In genomic region chr3:67001086-67001861, GRCh38 we compare ENCODE assay signal across 1 cellular context.
A peak's percentile ranks its signal among the peaks of the same experiment; 100 is the strongest.
TF ChIP-seq lines count a peak whose summit lies in the region.

No MANE protein-coding gene starts in this region.

TF ChIP-seq in GM12878, 131 proteins besides CTCF, POLR2A, EP300 and RAD21 (continued from another document):
- TF ChIP-seq EED (IDR thresholded peaks at IDR 0.05; ENCODE audit: low read depth) (no peak), MTA2 (IDR thresholded peaks at IDR 0.05; ENCODE audit: low read depth) (peak; percentile 53), IKZF2 (IDR thresholded peaks at IDR 0.05) (peak in 1 of 2 experiments; percentile 43; a peak in 1 of 4 replicates), CREB1 (IDR thresholded peaks at IDR 0.05; ENCODE audit: low read depth) (0 out of 2 replicates have a peak, but pooled peaks have one; percentile 19), JUNB (IDR thresholded peaks at IDR 0.05) (peak; percentile 75)
